Comparison of ENCODE assay signal across 13 cellular contexts in genomic region chr21:38659936-38660332, GRCh38.
DNase-seq lines count a peak whose midpoint lies in the region; ATAC-seq and TF ChIP-seq lines count a peak whose summit lies in the region.
"Had no signal": no experiment of that assay in that cellular context is flagged by ENCODE, and none has a peak within 500 bp of the region (broad histone marks: within the 10 kb centered on the region; RNA-seq: fewer than 3 reads in every experiment).

No MANE protein-coding gene starts in this region.

- no peaks in the 10 kb centered on the region for H3K4me1 ChIP-seq in CD8-positive, alpha-beta memory T cell (ENCODE audit: insufficient read depth, low read length)
- H3K4me1 ChIP-seq in RWPE2 (ENCODE audit: insufficient read depth, poor library complexity, severe bottlenecking) (no peaks in the 10 kb centered on the region), esophagus muscularis mucosa (peaks cover 14 to 21% (median 18%) of the 10 kb centered on the region in 4 donors), ovary (ENCODE audit: insufficient read depth) (peaks cover 3% of the 10 kb centered on the region)
- H3K4me1 ChIP-seq: SJCRH30 had no signal

- ATAC-seq in RWPE2 (ENCODE audit: low read depth), result no peak
- ATAC-seq: gastrocnemius medialis had no signal

- intact Hi-C loops in esophagus muscularis mucosa (cut with DNase I), result no loop called here
- intact Hi-C loops in ovary (cut with DNase I), result no loop called here

- H3K36me3 ChIP-seq in CD8-positive, alpha-beta memory T cell (ENCODE audit: insufficient read depth, low read length), result no peaks in the 10 kb centered on the region
- no peaks in the 10 kb centered on the region for H3K36me3 ChIP-seq in RWPE2 (ENCODE audit: low read depth)
- no peaks in the 10 kb centered on the region for H3K36me3 ChIP-seq in esophagus muscularis mucosa
- no peaks in the 10 kb centered on the region for H3K36me3 ChIP-seq in ovary
- H3K36me3 ChIP-seq: gastrocnemius medialis, SJCRH30 had no signal

- H3K27ac Mint-ChIP-seq in CD8-positive, alpha-beta memory T cell, result no peak overlapping the region
- H3K27ac Mint-ChIP-seq: activated CD4-positive, alpha-beta memory T cell treated with anti-CD3 and anti-CD28 coated beads, Interleukin-2, amount 10 ng/mL, durations not matched to agents 7 days and 5 days had no signal

- peaks cover 3% of the 10 kb centered on the region for H3K27me3 ChIP-seq in CD8-positive, alpha-beta memory T cell (ENCODE audit: insufficient read depth, low read length, poor library complexity, severe bottlenecking)
- H3K27me3 ChIP-seq in RWPE2 (ENCODE audit: insufficient read depth, poor library complexity, severe bottlenecking), result peaks cover 58% of the 10 kb centered on the region
- H3K27me3 ChIP-seq in esophagus muscularis mucosa, result peaks cover 8 to 78% (median 28%) of the 10 kb centered on the region in 4 donors
- H3K27me3 ChIP-seq in ovary, result no peaks in the 10 kb centered on the region

- H3K4me1 Mint-ChIP-seq in CD8-positive, alpha-beta memory T cell, result peaks cover 6 to 15% (median 14%) of the 10 kb centered on the region in 3 donors

- POLR2A ChIA-PET in CD8-positive, alpha-beta memory T cell (lab: Charles Lee), result no interaction called here

- TF ChIP-seq POLR2A in esophagus muscularis mucosa (IDR thresholded peaks at IDR 0.05; ENCODE audit: low read depth) (no peak), ovary (IDR thresholded peaks at IDR 0.05) (no peak)

- WGBS in esophagus muscularis mucosa, result 38% methylated on average over 13 of the region's 16 CpGs
- 41 to 52% (median 45%) methylated on average over 14 to 16 of the region's 16 CpGs for WGBS in ovary, 3 donors

- H3K4me3 Mint-ChIP-seq in CD8-positive, alpha-beta memory T cell, result peak overlapping the region; percentile 15 to 68 (median 58)
- H3K4me3 Mint-ChIP-seq: activated CD4-positive, alpha-beta memory T cell treated with anti-CD3 and anti-CD28 coated beads, Interleukin-2, amount 10 ng/mL, durations not matched to agents 7 days and 5 days had no signal

- DNase-seq in CD8-positive, alpha-beta memory T cell, result no peak
- DNase-seq in RWPE2 (ENCODE audit: low spot score) (no peak), esophagus muscularis mucosa (ENCODE audit: extremely low spot score) (no peak), ovary (no peak), NCI-H2081 (lab: John Stamatoyannopoulos, UW) (no peak), NCI-H748 treated with DMSO at 0.1 percent for 48 hours (lab: John Stamatoyannopoulos, UW) (no peak), cortex of kidney (lab: John Stamatoyannopoulos, UW) (no peak), DMS79 (lab: John Stamatoyannopoulos, UW) (no peak)
- DNase-seq: activated CD4-positive, alpha-beta memory T cell treated with anti-CD3 and anti-CD28 coated beads, Interleukin-2, amount 10 ng/mL, durations not matched to agents 7 days and 5 days; central memory CD4-positive, alpha-beta T cell; gastrocnemius medialis; NCI-H446; SJCRH30 had no signal

- no peaks in the 10 kb centered on the region for H3K9me3 ChIP-seq in CD8-positive, alpha-beta memory T cell (ENCODE audit: low read length)
- H3K9me3 ChIP-seq in RWPE2 (ENCODE audit: severe bottlenecking) (no peaks in the 10 kb centered on the region), esophagus muscularis mucosa (no peaks in the 10 kb centered on the region), ovary (no peaks in the 10 kb centered on the region)
- H3K9me3 ChIP-seq: gastrocnemius medialis, SJCRH30 had no signal

- H3K36me3 Mint-ChIP-seq in CD8-positive, alpha-beta memory T cell, result no peaks in the 10 kb centered on the region

- no peaks in the 10 kb centered on the region for H3K9me3 Mint-ChIP-seq in CD8-positive, alpha-beta memory T cell
- H3K9me3 Mint-ChIP-seq: activated CD4-positive, alpha-beta memory T cell treated with anti-CD3 and anti-CD28 coated beads, Interleukin-2, amount 10 ng/mL, durations not matched to agents 7 days and 5 days had no signal

- peaks cover 39 to 67% of the 10 kb centered on the region in 2 donors for H3K27me3 Mint-ChIP-seq in CD8-positive, alpha-beta memory T cell

- no peak for TF ChIP-seq EP300 in esophagus muscularis mucosa (IDR thresholded peaks at IDR 0.05)
- TF ChIP-seq EP300 in ovary (IDR thresholded peaks at IDR 0.05), result no peak

- TF ChIP-seq CTCF in RWPE2 (IDR thresholded peaks at IDR 0.05; ENCODE audit: poor library complexity, severe bottlenecking), result no peak
- TF ChIP-seq CTCF in esophagus muscularis mucosa (IDR thresholded peaks at IDR 0.05), result no peak
- TF ChIP-seq CTCF in ovary (IDR thresholded peaks at IDR 0.05), result no peak

- CTCF ChIA-PET in CD8-positive, alpha-beta memory T cell (lab: Charles Lee), result no interaction called here

- no peak overlapping the region for H3K27ac ChIP-seq in CD8-positive, alpha-beta memory T cell (ENCODE audit: low read depth, low read length)
- H3K27ac ChIP-seq in RWPE2 (ENCODE audit: poor library complexity, severe bottlenecking) (no peak overlapping the region), esophagus muscularis mucosa (replicated peaks in 1 of 4) (no peak overlapping the region), ovary (no peak overlapping the region)
- H3K27ac ChIP-seq: gastrocnemius medialis, SJCRH30 had no signal

- no peak overlapping the region for H3K4me3 ChIP-seq in CD8-positive, alpha-beta memory T cell (ENCODE audit: low read length)
- H3K4me3 ChIP-seq in RWPE2 (ENCODE audit: severe bottlenecking), result peak overlapping the region; percentile 41
- peak overlapping the region; percentile 50 to 65 (median 51) for H3K4me3 ChIP-seq in esophagus muscularis mucosa
- peak overlapping the region; percentile 44 for H3K4me3 ChIP-seq in ovary
- H3K4me3 ChIP-seq: SJCRH30 had no signal
